ENCODE assay signal across 31 cellular contexts in the genomic region with DNA sequence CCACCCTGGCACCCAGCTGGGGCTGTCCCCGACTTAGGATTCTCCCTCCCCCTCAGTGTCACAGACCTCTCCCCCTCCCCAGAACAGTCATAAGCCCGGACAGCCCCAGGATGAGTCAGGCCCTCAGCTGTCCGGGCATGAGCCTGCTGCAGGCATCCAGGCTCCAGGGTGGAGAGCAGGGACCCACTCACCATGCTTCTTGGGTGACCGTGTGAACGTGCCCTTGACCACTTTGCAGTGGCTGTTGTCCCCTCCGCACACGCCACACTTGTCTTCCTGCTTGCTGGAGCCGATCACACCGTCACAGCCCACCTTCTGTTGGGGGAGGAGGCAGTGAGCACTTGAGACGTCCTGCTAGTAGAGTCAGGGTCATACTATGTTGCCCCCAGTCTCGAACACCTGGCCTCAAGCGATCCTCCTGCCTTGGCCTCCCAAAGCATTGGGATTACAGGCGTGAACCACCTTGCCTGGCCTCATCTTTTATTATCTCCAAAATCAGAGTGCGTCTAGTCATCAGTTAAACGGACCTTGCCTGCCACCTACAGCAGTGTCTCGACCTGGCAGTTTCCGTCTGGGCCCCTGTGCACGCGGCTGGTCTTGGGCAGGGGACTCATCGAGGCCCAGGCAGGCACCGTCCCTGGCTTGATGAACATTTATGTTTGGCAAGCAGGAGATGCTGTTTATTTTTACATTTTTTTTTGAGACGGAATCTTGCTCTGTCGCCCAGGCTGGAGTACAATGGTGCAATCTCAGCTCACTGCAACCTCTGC.
DNase-seq lines count a peak whose midpoint lies in the region; ATAC-seq and TF ChIP-seq lines count a peak whose summit lies in the region.
"Had no signal": no experiment of that assay in that cellular context is flagged by ENCODE, and none has a peak within 500 bp of the region (broad histone marks: within the 10 kb centered on the region; RNA-seq: fewer than 3 reads in every experiment).

No MANE protein-coding gene starts in this region.

- no peak overlapping the region for H4K5ac ChIP-seq in H9 (ENCODE audit: insufficient read length, low read depth, low read length)

- H3K79me2 ChIP-seq in H9 (ENCODE audit: insufficient read depth, low read length) = no peaks in the 10 kb centered on the region
- no peaks in the 10 kb centered on the region for H3K79me2 ChIP-seq in trophoblast cell (ENCODE audit: control insufficient read depth, insufficient read depth, low read length, poor library complexity)

- H3K27me3 Mint-ChIP-seq in H9 (ENCODE audit: low read depth) = no peaks in the 10 kb centered on the region
- H3K27me3 Mint-ChIP-seq in stimulated activated naive B cell treated with anti-CD40 and anti-IgM and Interleukin-4, amounts not matched to agents 10 μg/mL and 1 μg/mL and 100 μg/mL, for 72 hours = no peaks in the 10 kb centered on the region
- H3K27me3 Mint-ChIP-seq: naive thymus-derived CD8-positive, alpha-beta T cell; stimulated activated naive CD8-positive, alpha-beta T cell treated with anti-CD3 and anti-CD28 coated beads, Interleukin-15, Interleukin-2, amounts not matched to agents 100 ng/mL and 50 ng/mL, for 24 hours had no signal

- no peak overlapping the region for H3K56ac ChIP-seq in H9 (ENCODE audit: insufficient read length, low read depth, low read length)

- H3K9me3 Mint-ChIP-seq in H9 = peaks cover 9 to 50% of the 10 kb centered on the region in 2 experiments
- peaks cover 0 to 5% of the 10 kb centered on the region in 2 donors for H3K9me3 Mint-ChIP-seq in stimulated activated naive B cell treated with anti-CD40 and anti-IgM and Interleukin-4, amounts not matched to agents 10 μg/mL and 1 μg/mL and 100 μg/mL, for 72 hours
- H3K9me3 Mint-ChIP-seq: naive thymus-derived CD8-positive, alpha-beta T cell; stimulated activated naive CD8-positive, alpha-beta T cell treated with anti-CD3 and anti-CD28 coated beads, Interleukin-15, Interleukin-2, amounts not matched to agents 100 ng/mL and 50 ng/mL, for 24 hours had no signal

- no peak overlapping the region for H4K91ac ChIP-seq in H9 (ENCODE audit: insufficient read length, low read depth, low read length)
- H4K91ac ChIP-seq in trophoblast cell (ENCODE audit: low read depth, low read length) = no peak overlapping the region

- intact Hi-C loops in esophagus muscularis mucosa (cut with DNase I) = no loop called here

- no peak overlapping the region for H3K9ac ChIP-seq in H9 (ENCODE audit: extremely low read depth, insufficient read length, low read length)
- no peak overlapping the region for H3K9ac ChIP-seq in trophoblast cell (ENCODE audit: low read length)
- H3K9ac ChIP-seq: BLaER1 treated with 17β-estradiol and CSF1 and Interleukin-3, amounts not matched to agents 10 nM and 100 nM; KMS-11 had no signal

- no peaks in the 10 kb centered on the region for H3K9me3 ChIP-seq in H9 (ENCODE audit: control insufficient read depth, low read depth, low read length)
- peaks cover 35% of the 10 kb centered on the region for H3K9me3 ChIP-seq in trophoblast cell (ENCODE audit: insufficient read depth, low read depth, low read length)
- H3K9me3 ChIP-seq in esophagus muscularis mucosa = no peaks in the 10 kb centered on the region
- H3K9me3 ChIP-seq: BLaER1 treated with 17β-estradiol and CSF1 and Interleukin-3, amounts not matched to agents 10 nM and 100 nM; breast epithelium; left ventricle myocardium inferior; testis had no signal

- H2BK5ac ChIP-seq in H9 (ENCODE audit: insufficient read length, low read length) = no peak overlapping the region
- no peak overlapping the region for H2BK5ac ChIP-seq in trophoblast cell (ENCODE audit: low read depth, low read length, poor library complexity)

- no peak overlapping the region for H3T11ph ChIP-seq in H9 (ENCODE audit: low read length)

- H3K36me3 Mint-ChIP-seq in H9 (ENCODE audit: insufficient read depth in 1 of 3, low read depth in 3 of 3) = peaks cover 2 to 32% (median 6%) of the 10 kb centered on the region in 3 experiments; a peak in 6 of 7 replicates
- no peaks in the 10 kb centered on the region for H3K36me3 Mint-ChIP-seq in stimulated activated naive B cell treated with anti-CD40 and anti-IgM and Interleukin-4, amounts not matched to agents 10 μg/mL and 1 μg/mL and 100 μg/mL, for 72 hours
- H3K36me3 Mint-ChIP-seq: activated naive CD4-positive, alpha-beta T cell treated with anti-CD3 and anti-CD28 coated beads, Interleukin-2, amount 50 U/mL, for 72 hours; naive thymus-derived CD8-positive, alpha-beta T cell had no signal

- no peaks in the 10 kb centered on the region for H4K20me1 ChIP-seq in H9 (ENCODE audit: control insufficient read depth, insufficient read depth, insufficient read length)
- H4K20me1 ChIP-seq: BLaER1 treated with 17β-estradiol and CSF1 and Interleukin-3, amounts not matched to agents 10 nM and 100 nM had no signal

- H3K18ac ChIP-seq in H9 (ENCODE audit: insufficient read length, low read depth, low read length) = no peak overlapping the region
- H3K18ac ChIP-seq in trophoblast cell (ENCODE audit: low read length) = no peak overlapping the region

- H3K27me3 ChIP-seq in H9 (ENCODE audit: insufficient read depth, low read length) = no peaks in the 10 kb centered on the region
- H3K27me3 ChIP-seq in trophoblast cell (ENCODE audit: insufficient read depth, low read length) = no peaks in the 10 kb centered on the region
- H3K27me3 ChIP-seq in esophagus muscularis mucosa = no peaks in the 10 kb centered on the region
- H3K27me3 ChIP-seq: BLaER1 treated with 17β-estradiol and CSF1 and Interleukin-3, amounts not matched to agents 10 nM and 100 nM; breast epithelium; SJSA1; testis had no signal

- no peak overlapping the region for H2BK15ac ChIP-seq in H9 (ENCODE audit: low read depth, low read length)

- H3K4me3 Mint-ChIP-seq in H9 = peak overlapping the region in 1 of 2 experiments; percentile 53; a peak in 2 of 5 replicates
- no peak overlapping the region for H3K4me3 Mint-ChIP-seq in stimulated activated naive B cell treated with anti-CD40 and anti-IgM and Interleukin-4, amounts not matched to agents 10 μg/mL and 1 μg/mL and 100 μg/mL, for 72 hours
- H3K4me3 Mint-ChIP-seq: naive thymus-derived CD8-positive, alpha-beta T cell; stimulated activated naive CD8-positive, alpha-beta T cell treated with anti-CD3 and anti-CD28 coated beads, Interleukin-15, Interleukin-2, amounts not matched to agents 100 ng/mL and 50 ng/mL, for 24 hours had no signal

- H4K8ac ChIP-seq in H9 (replicated peaks; ENCODE audit: insufficient read length, low read depth, low read length) = no peak overlapping the region
- no peak overlapping the region for H4K8ac ChIP-seq in trophoblast cell (ENCODE audit: low read depth, low read length)

- H3K23me2 ChIP-seq in H9 (ENCODE audit: insufficient read length, low read depth, low read length, poor library complexity, severe bottlenecking) = no peaks in the 10 kb centered on the region

- no peak overlapping the region; a peak in 1 of 7 replicates for H3K27ac Mint-ChIP-seq in H9
- H3K27ac Mint-ChIP-seq in stimulated activated naive B cell treated with anti-CD40 and anti-IgM and Interleukin-4, amounts not matched to agents 10 μg/mL and 1 μg/mL and 100 μg/mL, for 72 hours = no peak overlapping the region
- H3K27ac Mint-ChIP-seq: stimulated activated naive CD8-positive, alpha-beta T cell treated with anti-CD3 and anti-CD28 coated beads, Interleukin-15, Interleukin-2, amounts not matched to agents 100 ng/mL and 50 ng/mL, for 24 hours had no signal

- no peaks in the 10 kb centered on the region for H3K79me1 ChIP-seq in H9 (ENCODE audit: insufficient read depth, low read depth, low read length, poor library complexity, severe bottlenecking)
- no peaks in the 10 kb centered on the region for H3K79me1 ChIP-seq in trophoblast cell (ENCODE audit: low read length)

- no peak for ATAC-seq in HG03442 (IDR thresholded peaks at IDR 0.05; ENCODE audit: unreplicated experiment)
- no peak for ATAC-seq in stimulated activated naive B cell treated with anti-CD40 and anti-IgM and Interleukin-4, amounts not matched to agents 10 μg/mL and 1 μg/mL and 100 μg/mL, for 72 hours (replicated peaks)
- no peak for ATAC-seq in GM21360 (IDR thresholded peaks at IDR 0.05; ENCODE audit: unreplicated experiment)
- ATAC-seq: naive thymus-derived CD8-positive, alpha-beta T cell had no signal

- DNase-seq in H9 = no peak
- DNase-seq in LNCaP clone FGC (ENCODE audit: low read depth) = no peak
- DNase-seq in iris pigment epithelial cell (ENCODE audit: low read depth) = peak; percentile 11
- peak; percentile 56 to 61 for DNase-seq in trophoblast cell
- no peak for DNase-seq in esophagus muscularis mucosa (ENCODE audit: extremely low spot score)
- no peak for DNase-seq in stimulated activated naive B cell treated with anti-CD40 and anti-IgM and Interleukin-4, amounts not matched to agents 10 μg/mL and 1 μg/mL and 100 μg/mL, for 72 hours
- DNase-seq: activated CD4-positive, alpha-beta T cell treated with anti-CD3 and anti-CD28 coated beads for 48 hours; activated effector memory CD4-positive, alpha-beta T cell treated with Interleukin-2 at 50 U/mL for 16 hours; activated T-cell treated with anti-CD3 and anti-CD28 coated beads for 4 hours; Caco-2; DMS53; effector memory CD4-positive, alpha-beta T cell; GDM1; left ventricle myocardium inferior; naive thymus-derived CD8-positive, alpha-beta T cell; NCI-H1436 treated with DMSO at 0.1 percent for 48 hours; NCI-H2107; NCI-H446; NCI-H82; testis; WERI-Rb-1 had no signal

- H3K27ac ChIP-seq in H9 (ENCODE audit: insufficient read length, low read depth, low read length) (no peak overlapping the region), trophoblast cell (ENCODE audit: low read depth, low read length) (no peak overlapping the region), esophagus muscularis mucosa (replicated peaks in 1 of 4) (no peak overlapping the region)
- H3K27ac ChIP-seq: BLaER1 treated with 17β-estradiol and CSF1 and Interleukin-3, amounts not matched to agents 10 nM and 100 nM; breast epithelium; coronary artery; KMS-11; left ventricle myocardium inferior; SJSA1; skin epidermis; testis; WERI-Rb-1 had no signal

- H3K4me1 Mint-ChIP-seq in H9 = no peaks in the 10 kb centered on the region
- no peaks in the 10 kb centered on the region for H3K4me1 Mint-ChIP-seq in stimulated activated naive B cell treated with anti-CD40 and anti-IgM and Interleukin-4, amounts not matched to agents 10 μg/mL and 1 μg/mL and 100 μg/mL, for 72 hours
- H3K4me1 Mint-ChIP-seq: naive thymus-derived CD8-positive, alpha-beta T cell had no signal

- H3K23ac ChIP-seq in H9 (ENCODE audit: insufficient read length, low read depth, low read length) (no peak overlapping the region), trophoblast cell (ENCODE audit: low read length) (no peak overlapping the region)

- TF ChIP-seq POLR2A in esophagus muscularis mucosa (IDR thresholded peaks at IDR 0.05; ENCODE audit: low read depth) = no peak

- WGBS in H9 (ENCODE audit: extremely low coverage, insufficient read length, low lambda C conversion rate) = no CpG with 5 or more reads among the region's 23 CpGs
- WGBS in trophoblast cell (ENCODE audit: extremely low coverage, insufficient coverage, insufficient read length) = no CpG with 5 or more reads among the region's 23 CpGs
- 88% methylated on average over 22 of the region's 23 CpGs for WGBS in esophagus muscularis mucosa

- H2AK5ac ChIP-seq in H9 (ENCODE audit: insufficient read length, low read length) (no peak overlapping the region), trophoblast cell (ENCODE audit: low read length) (no peak overlapping the region)

- TF ChIP-seq CTCF in H9 (conservative IDR thresholded peaks at IDR 0.05) (0 out of 3 replicates have a peak, but pooled peaks have one; percentile 10), LNCaP clone FGC (IDR thresholded peaks at IDR 0.05; ENCODE audit: control insufficient read depth, extremely low read depth, insufficient read depth) (peak; percentile 22; the same call in 1 of the 2 replicates), esophagus muscularis mucosa (IDR thresholded peaks at IDR 0.05) (no peak)

- H3K14ac ChIP-seq in H9 (ENCODE audit: insufficient read depth, low read length) (no peak overlapping the region), trophoblast cell (ENCODE audit: low read length) (no peak overlapping the region)

- H2AFZ ChIP-seq in H9 (ENCODE audit: low read length) (no peak overlapping the region), trophoblast cell (ENCODE audit: insufficient read depth, low read length, poor library complexity) (no peak overlapping the region)

- H3K4me2 ChIP-seq in H9 (ENCODE audit: insufficient read depth, insufficient read length, low read length) (no peak overlapping the region), trophoblast cell (ENCODE audit: low read length) (no peak overlapping the region)
- H3K4me2 ChIP-seq: BLaER1 treated with 17β-estradiol and CSF1 and Interleukin-3, amounts not matched to agents 10 nM and 100 nM; KMS-11 had no signal

- no peak overlapping the region for H3K4me3 ChIP-seq in LNCaP clone FGC (ENCODE audit: low read depth, low read length)
- H3K4me3 ChIP-seq in trophoblast cell (ENCODE audit: low read depth, low read length) = no peak overlapping the region
- H3K4me3 ChIP-seq in esophagus muscularis mucosa = no peak overlapping the region
- H3K4me3 ChIP-seq: BLaER1 treated with 17β-estradiol and CSF1 and Interleukin-3, amounts not matched to agents 10 nM and 100 nM; breast epithelium; coronary artery; left ventricle myocardium inferior; SJSA1; skin epidermis; testis had no signal

- H2BK12ac ChIP-seq in H9 (ENCODE audit: insufficient read length, low read depth, low read length) (no peak overlapping the region), trophoblast cell (ENCODE audit: low read length) (no peak overlapping the region)

- H3K4me1 ChIP-seq in H9 (ENCODE audit: insufficient read depth, low read length) (no peaks in the 10 kb centered on the region), trophoblast cell (ENCODE audit: control insufficient read depth in 1 of 2, insufficient read depth in 2 of 2, low read length in 2 of 2) (no peaks in the 10 kb centered on the region), esophagus muscularis mucosa (no peaks in the 10 kb centered on the region)
- H3K4me1 ChIP-seq: breast epithelium, Caco-2, left ventricle myocardium inferior, SJSA1, testis had no signal

- H2BK20ac ChIP-seq in H9 (ENCODE audit: low read depth, low read length, poor library complexity, severe bottlenecking) = no peak overlapping the region

- no peak overlapping the region for H4K12ac ChIP-seq in trophoblast cell (ENCODE audit: low read depth, low read length)

- TF ChIP-seq EP300 in esophagus muscularis mucosa (IDR thresholded peaks at IDR 0.05) = no peak

- H3K36me3 ChIP-seq in trophoblast cell (ENCODE audit: control insufficient read depth in 1 of 2, insufficient read depth in 2 of 2, low read length in 2 of 2) (peaks cover 42 to 44% of the 10 kb centered on the region in 2 experiments), esophagus muscularis mucosa (peaks cover 0 to 36% (median 15%) of the 10 kb centered on the region in 4 donors)
- H3K36me3 ChIP-seq: BLaER1 treated with 17β-estradiol and CSF1 and Interleukin-3, amounts not matched to agents 10 nM and 100 nM; breast epithelium; left ventricle myocardium inferior; WERI-Rb-1 had no signal

- H2BK120ac ChIP-seq in H9 (ENCODE audit: low read depth, low read length, poor library complexity, severe bottlenecking) (no peak overlapping the region), trophoblast cell (ENCODE audit: insufficient read depth, low read length, poor library complexity) (no peak overlapping the region)

- H3K4ac ChIP-seq in H9 (ENCODE audit: low read depth, low read length) = no peak overlapping the region
- no peak overlapping the region for H3K4ac ChIP-seq in trophoblast cell (ENCODE audit: low read depth, low read length)

Comparison
In these comparisons a context has a peak if more than half of its experiments do, and no peak if none do; other contexts are left out.
1. DNase-seq: peak in iris pigment epithelial cell (single experiment) and trophoblast cell (2 of 2); none in H9 (single experiment), LNCaP clone FGC (single experiment), esophagus muscularis mucosa (single experiment) and stimulated activated naive B cell treated with anti-CD40 and anti-IgM and Interleukin-4, amounts not matched to agents 10 μg/mL and 1 μg/mL and 100 μg/mL, for 72 hours (single experiment).
2. CTCF ChIP-seq: peak in H9 (single experiment) and LNCaP clone FGC (single experiment); none in esophagus muscularis mucosa (0 of 3).